ENCODE assay signal across 19 cellular contexts in genomic region chr16:57701759-57702371, GRCh38. TPM values are rescaled to one million over a fixed set of nuclear protein-coding genes. Genes with fewer than 3 reads are reported as not detected.
DNase-seq lines count a peak whose midpoint lies in the region; ATAC-seq and TF ChIP-seq lines count a peak whose summit lies in the region.
"Had no signal": no experiment of that assay in that cellular context is flagged by ENCODE, and none has a peak within 500 bp of the region (broad histone marks: within the 10 kb centered on the region; RNA-seq: fewer than 3 reads in every experiment).

No MANE protein-coding gene starts in this region.

- no peaks in the 10 kb centered on the region for H3K36me3 Mint-ChIP-seq in chondrocyte (ENCODE audit: low read depth)
- no peaks in the 10 kb centered on the region for H3K36me3 Mint-ChIP-seq in nephron progenitor cell (ENCODE audit: low read depth)
- no peaks in the 10 kb centered on the region for H3K36me3 Mint-ChIP-seq in activated CD8-positive, alpha-beta memory T cell treated with anti-CD3 and anti-CD28 coated beads, Interleukin-2, amount 10 ng/mL, durations not matched to agents 7 days and 5 days
- H3K36me3 Mint-ChIP-seq in activated naive CD8-positive, alpha-beta T cell treated with anti-CD3 and anti-CD28 coated beads, Interleukin-2, amount 50 U/mL, for 24 hours (ENCODE audit: low read depth): no peaks in the 10 kb centered on the region

- no peaks in the 10 kb centered on the region for H3K79me2 ChIP-seq in Loucy (ENCODE audit: insufficient read depth, low read length)

- H3K4me3 ChIP-seq in Loucy (ENCODE audit: low read length, poor library complexity, severe bottlenecking) (no peak overlapping the region), gastrocnemius medialis (no peak overlapping the region)
- H3K4me3 ChIP-seq: GM23338, Peyer's patch had no signal

- in situ Hi-C loops in gastrocnemius medialis (cut with MboI; ENCODE audit: low sequenced_read_pairs in 4 of 4): no loop called here

- no peak overlapping the region for H3K27ac ChIP-seq in gastrocnemius medialis
- H3K27ac ChIP-seq: HL-60, KMS-11, Peyer's patch had no signal

- peak; percentile 48 for DNase-seq in chondrocyte (ENCODE audit: low spot score)
- peak; percentile 45 for DNase-seq in nephron progenitor cell
- no peak for DNase-seq in gastrocnemius medialis
- no peak for DNase-seq in activated CD8-positive, alpha-beta memory T cell treated with anti-CD3 and anti-CD28 coated beads, Interleukin-2, amount 10 ng/mL, durations not matched to agents 7 days and 5 days
- no peak for DNase-seq in hypothalamus (lab: John Stamatoyannopoulos, UW)
- DNase-seq in activated naive CD8-positive, alpha-beta T cell treated with anti-CD3 and anti-CD28 coated beads, Interleukin-2, amount 50 U/mL, for 24 hours: no peak
- no peak for DNase-seq in medulla oblongata (ENCODE audit: extremely low spot score)
- DNase-seq: DMS153, EL, NCI-H187 treated with DMSO at 0.1 percent for 48 hours, NCI-H2171, NCI-H774, Right ventricle myocardium superior had no signal

- H3K9me3 ChIP-seq in Loucy (ENCODE audit: insufficient read depth, low read depth, low read length) (no peaks in the 10 kb centered on the region), gastrocnemius medialis (no peaks in the 10 kb centered on the region)
- H3K9me3 ChIP-seq: Peyer's patch had no signal

- H3K4me1 Mint-ChIP-seq in chondrocyte (ENCODE audit: low read depth) (no peaks in the 10 kb centered on the region), nephron progenitor cell (peaks cover 34% of the 10 kb centered on the region)
- no peaks in the 10 kb centered on the region for H3K4me1 Mint-ChIP-seq in activated CD8-positive, alpha-beta memory T cell treated with anti-CD3 and anti-CD28 coated beads, Interleukin-2, amount 10 ng/mL, durations not matched to agents 7 days and 5 days
- H3K4me1 Mint-ChIP-seq in activated naive CD8-positive, alpha-beta T cell treated with anti-CD3 and anti-CD28 coated beads, Interleukin-2, amount 50 U/mL, for 24 hours: no peaks in the 10 kb centered on the region

- no peak overlapping the region for H3K9ac ChIP-seq in Loucy (ENCODE audit: low read depth, low read length, poor library complexity, severe bottlenecking)
- H3K9ac ChIP-seq: KMS-11 had no signal

- H3K9me3 Mint-ChIP-seq in chondrocyte (ENCODE audit: low read depth) (no peaks in the 10 kb centered on the region), nephron progenitor cell (no peaks in the 10 kb centered on the region)
- no peaks in the 10 kb centered on the region for H3K9me3 Mint-ChIP-seq in activated CD8-positive, alpha-beta memory T cell treated with anti-CD3 and anti-CD28 coated beads, Interleukin-2, amount 10 ng/mL, durations not matched to agents 7 days and 5 days (ENCODE audit: low read depth)
- H3K9me3 Mint-ChIP-seq in activated naive CD8-positive, alpha-beta T cell treated with anti-CD3 and anti-CD28 coated beads, Interleukin-2, amount 50 U/mL, for 24 hours: no peaks in the 10 kb centered on the region

- no peaks in the 10 kb centered on the region for H4K20me1 ChIP-seq in Loucy (ENCODE audit: insufficient read depth, low read length, poor library complexity, severe bottlenecking)

- H3K9me2 ChIP-seq in Loucy (replicated peaks; ENCODE audit: low read depth, low read length): no peaks in the 10 kb centered on the region

- H3K4me3 Mint-ChIP-seq in chondrocyte (ENCODE audit: unreplicated experiment) (no peak overlapping the region), nephron progenitor cell (no peak overlapping the region)
- H3K4me3 Mint-ChIP-seq in activated CD8-positive, alpha-beta memory T cell treated with anti-CD3 and anti-CD28 coated beads, Interleukin-2, amount 10 ng/mL, durations not matched to agents 7 days and 5 days: no peak overlapping the region
- H3K4me3 Mint-ChIP-seq in activated naive CD8-positive, alpha-beta T cell treated with anti-CD3 and anti-CD28 coated beads, Interleukin-2, amount 50 U/mL, for 24 hours: no peak overlapping the region
- H3K4me3 Mint-ChIP-seq: GM23338 had no signal

- peak overlapping the region; percentile 75; the same call in 1 of the 2 replicates for H2AFZ ChIP-seq in Loucy (ENCODE audit: low read length)
- H2AFZ ChIP-seq: GM23338 had no signal

- H3K4me1 ChIP-seq in Loucy (ENCODE audit: insufficient read depth, low read length, poor library complexity, severe bottlenecking): peaks cover 16% of the 10 kb centered on the region
- no peaks in the 10 kb centered on the region for H3K4me1 ChIP-seq in gastrocnemius medialis
- H3K4me1 ChIP-seq: Peyer's patch had no signal

- no peak overlapping the region for H3K4me2 ChIP-seq in Loucy (ENCODE audit: low read depth, low read length, poor library complexity, severe bottlenecking)
- H3K4me2 ChIP-seq: GM23338, KMS-11 had no signal

- intact Hi-C loops in gastrocnemius medialis (cut with DNase I; ENCODE audit: low total_unique reads): no loop called here

- TF ChIP-seq CTCF in Loucy (conservative IDR thresholded peaks at IDR 0.05; ENCODE audit: low read length): no peak
- TF ChIP-seq CTCF in chondrocyte (IDR thresholded peaks at IDR 0.05): no peak
- no peak for TF ChIP-seq CTCF in nephron progenitor cell (IDR thresholded peaks at IDR 0.05)
- TF ChIP-seq CTCF in gastrocnemius medialis (IDR thresholded peaks at IDR 0.05 in 4 of 5, conservative IDR thresholded peaks at IDR 0.05 in 1 of 5): no peak

- H3K27ac Mint-ChIP-seq in chondrocyte (ENCODE audit: unreplicated experiment) (no peak overlapping the region), nephron progenitor cell (peak overlapping the region; percentile 97)
- H3K27ac Mint-ChIP-seq in activated CD8-positive, alpha-beta memory T cell treated with anti-CD3 and anti-CD28 coated beads, Interleukin-2, amount 10 ng/mL, durations not matched to agents 7 days and 5 days: no peak overlapping the region
- H3K27ac Mint-ChIP-seq in activated naive CD8-positive, alpha-beta T cell treated with anti-CD3 and anti-CD28 coated beads, Interleukin-2, amount 50 U/mL, for 24 hours: no peak overlapping the region
- H3K27ac Mint-ChIP-seq: GM23338 had no signal

- TF ChIP-seq POLR2A in gastrocnemius medialis (IDR thresholded peaks at IDR 0.05): no peak

- H3K27me3 Mint-ChIP-seq in chondrocyte (ENCODE audit: low read depth) (peaks cover 2% of the 10 kb centered on the region), nephron progenitor cell (ENCODE audit: low read depth, poor library complexity) (peaks cover 22% of the 10 kb centered on the region)
- no peaks in the 10 kb centered on the region for H3K27me3 Mint-ChIP-seq in activated CD8-positive, alpha-beta memory T cell treated with anti-CD3 and anti-CD28 coated beads, Interleukin-2, amount 10 ng/mL, durations not matched to agents 7 days and 5 days
- H3K27me3 Mint-ChIP-seq in activated naive CD8-positive, alpha-beta T cell treated with anti-CD3 and anti-CD28 coated beads, Interleukin-2, amount 50 U/mL, for 24 hours: no peaks in the 10 kb centered on the region

- CTCF ChIA-PET in activated CD8-positive, alpha-beta memory T cell treated with anti-CD3 and anti-CD28 coated beads, Interleukin-2, amount 10 ng/mL, durations not matched to agents 7 days and 5 days (lab: Charles Lee): interaction anchor here (0.5 kb wide), 1 partner anchor 442 kb away, joined by 3 read pairs; no protein-coding TSS in a partner anchor

- H3K27me3 ChIP-seq in Loucy (ENCODE audit: insufficient read depth, low read length, poor library complexity, severe bottlenecking) (no peaks in the 10 kb centered on the region), gastrocnemius medialis (no peaks in the 10 kb centered on the region)
- H3K27me3 ChIP-seq: Peyer's patch had no signal

- H3K36me3 ChIP-seq in Loucy (ENCODE audit: insufficient read depth, low read length) (no peaks in the 10 kb centered on the region), gastrocnemius medialis (no peaks in the 10 kb centered on the region)
- H3K36me3 ChIP-seq: Peyer's patch had no signal

- no peaks in the 10 kb centered on the region for H3F3A ChIP-seq in Loucy (ENCODE audit: low read depth)

- ATAC-seq in gastrocnemius medialis: peak; percentile 53 to 60
- ATAC-seq in activated CD8-positive, alpha-beta memory T cell treated with anti-CD3 and anti-CD28 coated beads, Interleukin-2, amount 10 ng/mL, durations not matched to agents 7 days and 5 days: no peak
- no peak for ATAC-seq in activated naive CD8-positive, alpha-beta T cell treated with anti-CD3 and anti-CD28 coated beads, Interleukin-2, amount 50 U/mL, for 24 hours
- ATAC-seq: GM23338 had no signal

RNA-seq across cellular contexts. Expression of gene DRC7, which starts 7.3 kb away (rescaled TPM):
- total RNA-seq in chondrocyte (not detected in 3 replicates), gastrocnemius medialis (not detected)
- total RNA-seq in activated CD8-positive, alpha-beta memory T cell treated with anti-CD3 and anti-CD28 coated beads, Interleukin-2, amount 10 ng/mL, durations not matched to agents 7 days and 5 days: not detected
- total RNA-seq: GM23338, NCI-H460, Peyer's patch, Right ventricle myocardium superior had no signal

RNA-seq across cellular contexts. Expression of gene KATNB1, which starts 33.7 kb away (rescaled TPM):
- 14.0 to 20.6 TPM (median 14.7 TPM) in 3 replicates for total RNA-seq in chondrocyte
- 10 to 100 TPM; 10.7 to 18.0 (median 14.2) TPM for total RNA-seq in gastrocnemius medialis
- total RNA-seq in activated CD8-positive, alpha-beta memory T cell treated with anti-CD3 and anti-CD28 coated beads, Interleukin-2, amount 10 ng/mL, durations not matched to agents 7 days and 5 days: 10 to 100 TPM; 41.6 to 43.9 TPM

RNA-seq across cellular contexts. Expression of gene ADGRG3, which starts 33.8 kb away (rescaled TPM):
- total RNA-seq in chondrocyte (not detected in 3 replicates), gastrocnemius medialis (under 1 TPM in 1 of 4 donors, not detected in 3; 0.71 TPM)
- total RNA-seq in activated CD8-positive, alpha-beta memory T cell treated with anti-CD3 and anti-CD28 coated beads, Interleukin-2, amount 10 ng/mL, durations not matched to agents 7 days and 5 days: not detected
- total RNA-seq: GM23338 had no signal

Comparison
In these comparisons a context has a peak if more than half of its experiments do, and no peak if none do; other contexts are left out.
1. DNase-seq: peak in chondrocyte (single experiment) and nephron progenitor cell (single experiment); none in gastrocnemius medialis (0 of 2), activated CD8-positive, alpha-beta memory T cell treated with anti-CD3 and anti-CD28 coated beads, Interleukin-2, amount 10 ng/mL, durations not matched to agents 7 days and 5 days (single experiment), hypothalamus (0 of 51), activated naive CD8-positive, alpha-beta T cell treated with anti-CD3 and anti-CD28 coated beads, Interleukin-2, amount 50 U/mL, for 24 hours (single experiment) and medulla oblongata (single experiment).
2. ATAC-seq: peak in gastrocnemius medialis (2 of 2); none in activated CD8-positive, alpha-beta memory T cell treated with anti-CD3 and anti-CD28 coated beads, Interleukin-2, amount 10 ng/mL, durations not matched to agents 7 days and 5 days (single experiment) and activated naive CD8-positive, alpha-beta T cell treated with anti-CD3 and anti-CD28 coated beads, Interleukin-2, amount 50 U/mL, for 24 hours (single experiment).